Comparison of ENCODE assay signal across 1 cellular context in the genomic region with DNA sequence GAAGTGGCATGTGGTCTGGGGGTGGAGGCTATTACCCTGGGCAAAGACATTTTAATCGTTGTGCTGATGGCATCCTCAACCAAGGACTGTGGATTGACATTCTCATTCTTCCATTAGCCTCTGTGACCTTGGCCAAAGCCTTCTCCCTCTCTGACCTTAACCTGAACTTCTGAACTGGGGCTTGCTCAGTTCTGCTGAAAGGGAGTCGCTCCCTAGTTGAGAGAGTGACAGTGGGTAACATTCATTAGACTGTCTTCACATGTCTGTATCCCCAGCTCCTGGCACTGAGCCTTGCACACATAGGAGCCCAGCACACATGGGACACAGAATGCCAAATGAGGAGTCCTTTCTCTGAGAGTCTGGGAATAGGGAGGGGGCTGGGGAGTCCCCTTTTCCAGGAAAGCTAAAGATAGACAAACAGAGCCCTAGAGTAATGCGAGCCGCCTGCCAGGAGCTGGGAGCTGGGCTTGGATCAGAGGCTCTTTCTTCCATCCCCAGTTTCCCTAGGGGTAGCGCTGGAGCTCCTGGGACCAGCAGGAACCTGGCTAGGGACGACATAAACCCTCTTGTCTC.
TF ChIP-seq lines count a peak whose summit lies in the region.

No MANE protein-coding gene starts in this region.

TF ChIP-seq in HepG2, 621 proteins besides CTCF, POLR2A, EP300 and RAD21 (continued from another document):
- TF ChIP-seq ZNF326 (CRISPR knock-in tag; IDR thresholded peaks at IDR 0.05; ENCODE audit: borderline replicate concordance) (no peak), NR2F1 (CRISPR knock-in tag; IDR thresholded peaks at IDR 0.05) (no peak), NCOA5 (CRISPR knock-in tag; IDR thresholded peaks at IDR 0.05) (no peak), ZNF879 (CRISPR knock-in tag; IDR thresholded peaks at IDR 0.05) (no peak), ZMYM3 (CRISPR knock-in tag; IDR thresholded peaks at IDR 0.05) (no peak), YEATS4 (CRISPR knock-in tag; IDR thresholded peaks at IDR 0.05; ENCODE audit: borderline replicate concordance) (no peak)
- TF ChIP-seq, protein P1, sequence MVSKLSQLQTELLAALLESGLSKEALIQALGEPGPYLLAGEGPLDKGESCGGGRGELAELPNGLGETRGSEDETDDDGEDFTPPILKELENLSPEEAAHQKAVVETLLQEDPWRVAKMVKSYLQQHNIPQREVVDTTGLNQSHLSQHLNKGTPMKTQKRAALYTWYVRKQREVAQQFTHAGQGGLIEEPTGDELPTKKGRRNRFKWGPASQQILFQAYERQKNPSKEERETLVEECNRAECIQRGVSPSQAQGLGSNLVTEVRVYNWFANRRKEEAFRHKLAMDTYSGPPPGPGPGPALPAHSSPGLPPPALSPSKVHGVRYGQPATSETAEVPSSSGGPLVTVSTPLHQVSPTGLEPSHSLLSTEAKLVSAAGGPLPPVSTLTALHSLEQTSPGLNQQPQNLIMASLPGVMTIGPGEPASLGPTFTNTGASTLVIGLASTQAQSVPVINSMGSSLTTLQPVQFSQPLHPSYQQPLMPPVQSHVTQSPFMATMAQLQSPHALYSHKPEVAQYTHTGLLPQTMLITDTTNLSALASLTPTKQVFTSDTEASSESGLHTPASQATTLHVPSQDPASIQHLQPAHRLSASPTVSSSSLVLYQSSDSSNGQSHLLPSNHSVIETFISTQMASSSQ (IDR thresholded peaks at IDR 0.05; ENCODE audit: low read depth): no peak
- TF ChIP-seq, protein P1 (CRISPR knock-in tag; IDR thresholded peaks at IDR 0.05; ENCODE audit: borderline replicate concordance): no peak
- TF ChIP-seq, protein P2, sequence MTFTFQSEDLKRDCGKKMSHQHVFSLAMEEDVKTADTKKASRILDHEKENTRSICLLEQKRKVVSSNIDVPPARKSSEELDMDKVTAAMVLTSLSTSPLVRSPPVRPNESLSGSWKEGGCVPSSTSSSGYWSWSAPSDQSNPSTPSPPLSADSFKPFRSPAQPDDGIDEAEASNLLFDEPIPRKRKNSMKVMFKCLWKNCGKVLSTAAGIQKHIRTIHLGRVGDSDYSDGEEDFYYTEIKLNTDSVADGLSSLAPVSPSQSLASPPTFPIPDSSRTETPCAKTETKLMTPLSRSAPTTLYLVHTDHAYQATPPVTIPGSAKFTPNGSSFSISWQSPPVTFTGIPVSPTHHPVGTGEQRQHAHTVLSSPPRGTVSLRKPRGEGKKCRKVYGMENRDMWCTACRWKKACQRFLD (CRISPR knock-in tag; IDR thresholded peaks at IDR 0.05; ENCODE audit: borderline replicate concordance): no peak
